ENCODE assay signal across 8 cellular contexts in genomic region chr1:216290074-216290473, GRCh38.
"Had no signal": no experiment of that assay in that cellular context is flagged by ENCODE, and none has a peak within 500 bp of the region (broad histone marks: within the 10 kb centered on the region; RNA-seq: fewer than 3 reads in every experiment).

No MANE protein-coding gene starts in this region.

- ATAC-seq: GM12878 had no signal

- H3K4me3 ChIP-seq: GM12878 had no signal

- FAIRE-seq: G401.6, GM12878, GM12891, GM12892, GM18507, GM19239 had no signal

- DNase-seq: GDM1, GF-D8 had no signal
